8 cellular contexts compared by ENCODE assay signal in the genomic region with DNA sequence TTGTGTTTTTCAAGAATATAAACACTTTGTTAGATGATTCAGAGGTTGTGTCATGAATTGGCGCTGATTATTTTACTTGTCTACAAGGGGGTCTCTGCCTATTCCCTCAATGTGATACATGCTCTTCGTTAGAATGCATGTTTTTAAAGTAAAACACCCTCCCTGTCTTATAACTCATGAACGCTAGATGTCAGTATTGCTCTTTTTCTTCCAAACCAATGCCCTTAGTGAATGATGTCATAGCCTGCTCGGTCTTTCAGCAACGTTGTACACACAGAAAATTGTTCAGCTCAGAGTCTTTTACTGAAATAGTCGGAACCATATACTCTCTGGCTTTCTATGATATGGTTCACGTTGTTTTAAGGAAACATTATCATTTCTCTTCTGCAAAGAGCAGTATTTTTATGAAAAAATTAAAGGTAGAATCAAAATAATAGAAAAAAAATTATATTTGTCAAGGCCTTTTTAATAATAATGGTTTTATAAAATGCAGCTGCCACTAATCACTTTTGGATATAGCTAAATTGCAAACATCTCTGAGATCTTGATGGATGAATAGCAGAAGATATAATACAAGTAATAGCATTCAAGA.
DNase-seq lines count a peak whose midpoint lies in the region; ATAC-seq and TF ChIP-seq lines count a peak whose summit lies in the region.

No MANE protein-coding gene starts in this region.

- H3K79me2 ChIP-seq in DND-41 (ENCODE audit: insufficient read depth, low read length) = no peaks in the 10 kb centered on the region

- H3K36me3 ChIP-seq in DND-41 (ENCODE audit: insufficient read depth, low read length) (no peaks in the 10 kb centered on the region), gastrocnemius medialis (no peaks in the 10 kb centered on the region)

- H4K20me1 ChIP-seq in DND-41 (ENCODE audit: insufficient read depth, low read length) = no peaks in the 10 kb centered on the region

- H3K4me3 ChIP-seq in DND-41 (ENCODE audit: low read depth in 1 of 2, low read length in 2 of 2) (no peak overlapping the region), gastrocnemius medialis (no peak overlapping the region)

- DNase-seq in DND-41 = peak; percentile 15
- peak; percentile 67 for DNase-seq in NCI-H2171 treated with DMSO at 0.1 percent for 48 hours (lab: John Stamatoyannopoulos, UW)
- DNase-seq in left cardiac atrium = no peak
- no peak for DNase-seq in gastrocnemius medialis
- DNase-seq in GOT3 (lab: John Stamatoyannopoulos, UW) = no peak

- peak; percentile 94 for ATAC-seq in DND-41 (ENCODE audit: insufficient read depth, low read depth)
- ATAC-seq in GM19395 (IDR thresholded peaks at IDR 0.05; ENCODE audit: unreplicated experiment) = peak; percentile 99
- peak; percentile 99 for ATAC-seq in HG03196 (IDR thresholded peaks at IDR 0.05; ENCODE audit: unreplicated experiment)
- ATAC-seq in activated T-helper 17 cell treated with anti-CD3 and anti-CD28 coated beads, Interleukin-2, amount 50 U/mL, for 72 hours (replicated peaks) = peak; percentile 59
- ATAC-seq in left cardiac atrium = peak; percentile 78 to 83
- peak in 1 of 2 donors; percentile 66 for ATAC-seq in gastrocnemius medialis

- H3K9ac ChIP-seq in DND-41 (ENCODE audit: low read depth, low read length) = no peak overlapping the region

- H3K27ac Mint-ChIP-seq in activated T-helper 17 cell treated with anti-CD3 and anti-CD28 coated beads, Interleukin-2, amount 50 U/mL, for 72 hours = no peak overlapping the region

- H3K9me3 Mint-ChIP-seq in activated T-helper 17 cell treated with anti-CD3 and anti-CD28 coated beads, Interleukin-2, amount 50 U/mL, for 72 hours = no peaks in the 10 kb centered on the region

- no peak overlapping the region for H3K4me3 Mint-ChIP-seq in activated T-helper 17 cell treated with anti-CD3 and anti-CD28 coated beads, Interleukin-2, amount 50 U/mL, for 72 hours

- H3K27ac ChIP-seq in DND-41 (ENCODE audit: low read length) = no peak overlapping the region
- H3K27ac ChIP-seq in gastrocnemius medialis = no peak overlapping the region

- H3K27me3 Mint-ChIP-seq in activated T-helper 17 cell treated with anti-CD3 and anti-CD28 coated beads, Interleukin-2, amount 50 U/mL, for 72 hours = no peaks in the 10 kb centered on the region

- TF ChIP-seq CTCF in DND-41 (IDR thresholded peaks at IDR 0.05; ENCODE audit: borderline replicate concordance, extremely low read depth, low read length, poor library complexity, severe bottlenecking) (peak; percentile 84), gastrocnemius medialis (IDR thresholded peaks at IDR 0.05 in 4 of 5, conservative IDR thresholded peaks at IDR 0.05 in 1 of 5) (peak in 4 of 5 experiments; percentile 18 to 58 (median 56))

- no peak overlapping the region for H2AFZ ChIP-seq in DND-41 (ENCODE audit: low read depth, low read length)

- H3K4me1 Mint-ChIP-seq in activated T-helper 17 cell treated with anti-CD3 and anti-CD28 coated beads, Interleukin-2, amount 50 U/mL, for 72 hours = no peaks in the 10 kb centered on the region

- no peak for TF ChIP-seq POLR2A in gastrocnemius medialis (IDR thresholded peaks at IDR 0.05)

- no peaks in the 10 kb centered on the region for H3K9me3 ChIP-seq in DND-41 (ENCODE audit: insufficient read depth, low read length, severe bottlenecking)
- H3K9me3 ChIP-seq in gastrocnemius medialis = no peaks in the 10 kb centered on the region

- H3K4me1 ChIP-seq in DND-41 (ENCODE audit: insufficient read depth, low read length) (no peaks in the 10 kb centered on the region), gastrocnemius medialis (no peaks in the 10 kb centered on the region)

- in situ Hi-C loops in gastrocnemius medialis (cut with MboI; ENCODE audit: low sequenced_read_pairs in 4 of 4) = no loop called here

- no peak overlapping the region for H3K4me2 ChIP-seq in DND-41 (ENCODE audit: insufficient read depth, low read length)

- no peaks in the 10 kb centered on the region for H3K36me3 Mint-ChIP-seq in activated T-helper 17 cell treated with anti-CD3 and anti-CD28 coated beads, Interleukin-2, amount 50 U/mL, for 72 hours (ENCODE audit: low read depth)

- intact Hi-C loops in left cardiac atrium (cut with DNase I) = loop anchor here in 1 of 2 donors (5.0 to 10.0 kb wide), 2 partner anchors 1911 to 1989 kb away; no protein-coding TSS in a partner anchor
- intact Hi-C loops in gastrocnemius medialis (cut with DNase I; ENCODE audit: low total_unique reads) = loop anchor here (5.0 kb wide), 1 partner anchor 86 kb away; no protein-coding TSS in a partner anchor

- H3K27me3 ChIP-seq in DND-41 (ENCODE audit: insufficient read depth, low read length, poor library complexity) (no peaks in the 10 kb centered on the region), gastrocnemius medialis (no peaks in the 10 kb centered on the region)

Comparison
In these comparisons a context has a peak if more than half of its experiments do, and no peak if none do; other contexts are left out.
1. DNase-seq: peak in DND-41 (single experiment) and NCI-H2171 treated with DMSO at 0.1 percent for 48 hours (single experiment); none in left cardiac atrium (single experiment), gastrocnemius medialis (0 of 2) and GOT3 (single experiment).